ENCODE assay signal across 24 cellular contexts in the genomic region with DNA sequence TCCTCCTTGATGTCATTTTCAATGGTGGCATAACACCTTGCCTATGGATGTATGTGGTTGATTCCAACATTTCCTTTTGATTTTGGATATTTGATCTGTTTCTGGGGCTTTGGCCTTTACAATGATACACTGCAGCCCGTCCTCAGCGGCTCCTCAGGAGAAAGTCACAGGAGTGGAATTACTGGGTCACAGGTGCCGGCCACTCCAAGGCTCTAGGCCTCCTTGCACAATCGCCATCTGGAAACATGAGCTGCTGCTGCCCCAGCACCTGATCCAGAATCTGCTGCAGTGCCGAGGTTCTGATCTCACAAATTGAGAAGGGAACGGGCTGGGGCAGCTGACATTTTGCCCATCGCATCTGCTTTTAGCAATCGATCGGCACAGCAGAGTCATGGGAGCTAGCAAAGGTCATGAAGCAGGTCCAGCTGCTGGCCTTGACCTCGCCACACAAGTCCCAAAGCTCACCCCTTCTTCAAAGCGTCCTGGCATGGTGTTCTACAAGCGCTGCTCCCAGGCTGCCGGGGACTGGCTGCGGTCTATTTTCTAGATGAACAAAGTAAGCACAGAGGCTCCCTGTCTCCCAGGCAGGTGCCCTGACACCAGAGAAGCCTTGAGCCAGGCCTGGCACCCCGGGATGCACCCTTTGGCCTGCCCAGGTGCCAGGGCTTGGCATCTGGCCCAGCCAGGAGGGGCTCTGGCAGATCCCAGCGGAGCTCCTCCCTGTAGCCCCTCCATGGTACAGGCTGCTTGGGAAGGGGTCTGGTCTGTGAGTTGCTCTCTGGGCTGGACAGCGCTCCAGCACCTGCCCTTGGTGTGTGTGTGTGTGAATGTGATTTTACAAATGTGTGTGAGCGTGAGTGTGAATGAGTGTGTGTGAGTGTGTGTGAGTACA.
DNase-seq lines count a peak whose midpoint lies in the region; ATAC-seq, FAIRE-seq and TF ChIP-seq lines count a peak whose summit lies in the region.
"Had no signal": no experiment of that assay in that cellular context is flagged by ENCODE, and none has a peak within 500 bp of the region (broad histone marks: within the 10 kb centered on the region; RNA-seq: fewer than 3 reads in every experiment).

No MANE protein-coding gene starts in this region.

- H3K14ac ChIP-seq in mesenchymal stem cell (ENCODE audit: low read length in 2 of 2): no peak overlapping the region

- no peak overlapping the region for H4K91ac ChIP-seq in mesenchymal stem cell (ENCODE audit: low read length)

- no peak overlapping the region for H2BK120ac ChIP-seq in mesenchymal stem cell (ENCODE audit: low read depth, low read length)

- H3K9ac ChIP-seq in kidney (ENCODE audit: low read length in 2 of 2) (no peak overlapping the region), mesenchymal stem cell (ENCODE audit: low read length) (no peak overlapping the region)

- H3K27me3 Mint-ChIP-seq in activated CD4-positive, alpha-beta T cell treated with anti-CD3 and anti-CD28 coated beads, Interleukin-2, amount 10 ng/mL, durations not matched to agents 7 days and 5 days: no peaks in the 10 kb centered on the region
- peaks cover 2 to 5% of the 10 kb centered on the region in 2 donors for H3K27me3 Mint-ChIP-seq in CD4-positive, alpha-beta memory T cell

- no peaks in the 10 kb centered on the region for H3K4me1 Mint-ChIP-seq in activated CD4-positive, alpha-beta T cell treated with anti-CD3 and anti-CD28 coated beads, Interleukin-2, amount 10 ng/mL, durations not matched to agents 7 days and 5 days
- no peaks in the 10 kb centered on the region for H3K4me1 Mint-ChIP-seq in CD4-positive, alpha-beta memory T cell

- H3K27ac Mint-ChIP-seq in activated CD4-positive, alpha-beta T cell treated with anti-CD3 and anti-CD28 coated beads, Interleukin-2, amount 10 ng/mL, durations not matched to agents 7 days and 5 days: no peak overlapping the region
- no peak overlapping the region for H3K27ac Mint-ChIP-seq in CD4-positive, alpha-beta memory T cell

- H2AK5ac ChIP-seq in mesenchymal stem cell (ENCODE audit: low read length, severe bottlenecking): no peak overlapping the region

- H3K27me3 ChIP-seq in psoas muscle (ENCODE audit: insufficient read depth in 3 of 3, low read length in 2 of 3): no peaks in the 10 kb centered on the region
- H3K27me3 ChIP-seq in CD4-positive, alpha-beta memory T cell (ENCODE audit: insufficient read depth, low read length): no peaks in the 10 kb centered on the region
- H3K27me3 ChIP-seq in mesenchymal stem cell (ENCODE audit: control insufficient read depth in 1 of 2, insufficient read depth in 1 of 2, low read length in 2 of 2): no peaks in the 10 kb centered on the region
- H3K27me3 ChIP-seq: BE2C, SJCRH30 had no signal

- intact Hi-C loops in kidney (cut with DNase I): no loop called here
- intact Hi-C loops in psoas muscle (cut with DNase I): no loop called here
- intact Hi-C loops in CD4-positive, alpha-beta memory T cell (cut with micrococcal nuclease): no loop called here

- TF ChIP-seq CTCF in kidney (IDR thresholded peaks at IDR 0.05; ENCODE audit: borderline replicate concordance, extremely low read depth, insufficient read depth) (no peak), psoas muscle (IDR thresholded peaks at IDR 0.05) (no peak)

- H3K27ac ChIP-seq in kidney (ENCODE audit: low read depth in 2 of 2, low read length in 2 of 2) (no peak overlapping the region), psoas muscle (peak overlapping the region; percentile 61), mesenchymal stem cell (ENCODE audit: low read length, poor library complexity, severe bottlenecking) (no peak overlapping the region)
- H3K27ac ChIP-seq in CD4-positive, alpha-beta memory T cell (ENCODE audit: low read depth, low read length): no peak overlapping the region
- H3K27ac ChIP-seq: PC-9, SJCRH30 had no signal

- H3K9me3 Mint-ChIP-seq in activated CD4-positive, alpha-beta T cell treated with anti-CD3 and anti-CD28 coated beads, Interleukin-2, amount 10 ng/mL, durations not matched to agents 7 days and 5 days: no peaks in the 10 kb centered on the region
- peaks cover 0 to 6% (median 0%) of the 10 kb centered on the region in 8 donors for H3K9me3 Mint-ChIP-seq in CD4-positive, alpha-beta memory T cell

- no peak overlapping the region for H2AFZ ChIP-seq in mesenchymal stem cell (ENCODE audit: low read depth, low read length)
- H2AFZ ChIP-seq: PC-9 had no signal

- no peak for TF ChIP-seq RAD21 in Ishikawa (IDR thresholded peaks at IDR 0.05; ENCODE audit: low read depth)

- no peak overlapping the region for H3K4me2 ChIP-seq in mesenchymal stem cell (ENCODE audit: low read length, poor library complexity, severe bottlenecking)
- H3K4me2 ChIP-seq: PC-9 had no signal

- CTCF ChIA-PET in activated CD4-positive, alpha-beta T cell treated with anti-CD3 and anti-CD28 coated beads, Interleukin-2, amount 10 ng/mL, durations not matched to agents 7 days and 5 days (lab: Charles Lee): no interaction called here
- CTCF ChIA-PET in CD4-positive, alpha-beta memory T cell (lab: Charles Lee; ENCODE audit: partially characterized antibody): no interaction called here

- H3K4me1 ChIP-seq in kidney (ENCODE audit: control insufficient read depth in 1 of 2, insufficient read depth in 1 of 2, low read depth in 1 of 2, low read length in 2 of 2) (no peaks in the 10 kb centered on the region), psoas muscle (peaks cover 13% of the 10 kb centered on the region), mesenchymal stem cell (ENCODE audit: control insufficient read depth, insufficient read depth, low read depth, low read length) (no peaks in the 10 kb centered on the region)
- H3K4me1 ChIP-seq in CD4-positive, alpha-beta memory T cell (ENCODE audit: insufficient read depth, low read length): no peaks in the 10 kb centered on the region
- H3K4me1 ChIP-seq: BE2C, SJCRH30 had no signal

- H3K36me3 Mint-ChIP-seq in activated CD4-positive, alpha-beta T cell treated with anti-CD3 and anti-CD28 coated beads, Interleukin-2, amount 10 ng/mL, durations not matched to agents 7 days and 5 days (ENCODE audit: low read depth): no peaks in the 10 kb centered on the region
- no peaks in the 10 kb centered on the region for H3K36me3 Mint-ChIP-seq in CD4-positive, alpha-beta memory T cell

- TF ChIP-seq EP300 in Ishikawa (IDR thresholded peaks at IDR 0.05; ENCODE audit: borderline replicate concordance): no peak

- POLR2A ChIA-PET in activated CD4-positive, alpha-beta T cell treated with anti-CD3 and anti-CD28 coated beads, Interleukin-2, amount 10 ng/mL, durations not matched to agents 7 days and 5 days (lab: Charles Lee): no interaction called here
- POLR2A ChIA-PET in CD4-positive, alpha-beta memory T cell (lab: Charles Lee; ENCODE audit: partially characterized antibody): no interaction called here

- H2BK15ac ChIP-seq in mesenchymal stem cell (ENCODE audit: low read depth, poor library complexity, severe bottlenecking): no peak overlapping the region

- no peak for FAIRE-seq in kidney (lab: Jason Lieb, UNC)
- FAIRE-seq: GM18507, H54, K562 had no signal

- H4K8ac ChIP-seq in mesenchymal stem cell (ENCODE audit: low read length): no peak overlapping the region

- no peaks in the 10 kb centered on the region for H3K79me1 ChIP-seq in mesenchymal stem cell (replicated peaks; ENCODE audit: low read length, poor library complexity, severe bottlenecking)

- H3K23ac ChIP-seq in mesenchymal stem cell (ENCODE audit: low read length in 2 of 2): no peak overlapping the region

- WGBS in psoas muscle, 3 donors: 37 to 59% (median 48%) methylated on average over 18 of the region's 18 CpGs
- 79% methylated on average over 18 of the region's 18 CpGs for WGBS in mesenchymal stem cell

- H3K4ac ChIP-seq in mesenchymal stem cell (ENCODE audit: low read depth in 1 of 2, low read length in 2 of 2): no peak overlapping the region

- no peak overlapping the region for H3K18ac ChIP-seq in mesenchymal stem cell (ENCODE audit: low read depth in 1 of 2, low read length in 2 of 2)

- no peak overlapping the region for H3K4me3 Mint-ChIP-seq in activated CD4-positive, alpha-beta T cell treated with anti-CD3 and anti-CD28 coated beads, Interleukin-2, amount 10 ng/mL, durations not matched to agents 7 days and 5 days
- H3K4me3 Mint-ChIP-seq in CD4-positive, alpha-beta memory T cell: no peak overlapping the region

- no peak overlapping the region for H2BK5ac ChIP-seq in mesenchymal stem cell (ENCODE audit: low read depth, low read length, poor library complexity, severe bottlenecking)

- H3K36me3 ChIP-seq in kidney (ENCODE audit: control insufficient read depth in 1 of 2, insufficient read depth in 2 of 2, low read length in 2 of 2) (no peaks in the 10 kb centered on the region), psoas muscle (ENCODE audit: insufficient read depth in 1 of 2, low read depth in 1 of 2) (no peaks in the 10 kb centered on the region), mesenchymal stem cell (ENCODE audit: control insufficient read depth in 1 of 2, insufficient read depth in 2 of 2, low read depth in 1 of 2, low read length in 2 of 2) (no peaks in the 10 kb centered on the region)
- H3K36me3 ChIP-seq in CD4-positive, alpha-beta memory T cell (ENCODE audit: insufficient read depth, low read length): no peaks in the 10 kb centered on the region
- H3K36me3 ChIP-seq: BE2C, SJCRH30 had no signal

- H3K9me3 ChIP-seq in kidney (ENCODE audit: control insufficient read depth in 1 of 2, low read length in 2 of 2) (no peaks in the 10 kb centered on the region), psoas muscle (no peaks in the 10 kb centered on the region), mesenchymal stem cell (ENCODE audit: control insufficient read depth, low read length) (no peaks in the 10 kb centered on the region)
- no peaks in the 10 kb centered on the region for H3K9me3 ChIP-seq in CD4-positive, alpha-beta memory T cell (ENCODE audit: control insufficient read depth in 1 of 2, low read length in 2 of 2)
- H3K9me3 ChIP-seq: BE2C, SJCRH30 had no signal

- no peak overlapping the region for H2BK12ac ChIP-seq in mesenchymal stem cell (ENCODE audit: low read length in 2 of 2)

- DNase-seq in activated CD4-positive, alpha-beta T cell treated with anti-CD3 and anti-CD28 coated beads, Interleukin-2, amount 10 ng/mL, durations not matched to agents 7 days and 5 days: peak; percentile 2
- no peak for DNase-seq in activated CD4-positive, alpha-beta T cell treated with anti-CD3 and anti-CD28 coated beads for 1 hour
- DNase-seq in kidney (peak; percentile 42), psoas muscle (no peak), mesenchymal stem cell (no peak)
- DNase-seq in CD4-positive, alpha-beta memory T cell: no peak
- DNase-seq in effector CD4-positive, alpha-beta T cell: no peak
- DNase-seq: 8988T, ACHN, BE2C, MV-4-11, NCI-H1105, NCI-H1436 treated with DMSO at 0.1 percent for 48 hours, NCI-H1930, NCI-H2107, NCI-H2227 treated with DMSO at 0.1 percent for 48 hours, NCI-H526 treated with DMSO at 0.1 percent for 48 hours, PC-9, SJCRH30 had no signal

- peak; percentile 63 to 88 (median 84) for ATAC-seq in psoas muscle
- ATAC-seq: K562, Right ventricle myocardium inferior had no signal

- no peak overlapping the region for H3K4me3 ChIP-seq in kidney (ENCODE audit: low read length in 2 of 2)
- H3K4me3 ChIP-seq in psoas muscle: peak overlapping the region; percentile 34
- no peak overlapping the region for H3K4me3 ChIP-seq in CD4-positive, alpha-beta memory T cell (ENCODE audit: low read length in 2 of 2)
- no peak overlapping the region for H3K4me3 ChIP-seq in mesenchymal stem cell (ENCODE audit: insufficient read depth in 1 of 2, low read depth in 1 of 2, low read length in 2 of 2)
- H3K4me3 ChIP-seq: K562, PC-9, SJCRH30 had no signal

Comparison
In these comparisons a context has a peak if more than half of its experiments do, and no peak if none do; other contexts are left out.
1. DNase-seq: peak in activated CD4-positive, alpha-beta T cell treated with anti-CD3 and anti-CD28 coated beads, Interleukin-2, amount 10 ng/mL, durations not matched to agents 7 days and 5 days (single experiment) and kidney (single experiment); none in activated CD4-positive, alpha-beta T cell treated with anti-CD3 and anti-CD28 coated beads for 1 hour (single experiment), psoas muscle (0 of 2), CD4-positive, alpha-beta memory T cell (0 of 5), effector CD4-positive, alpha-beta T cell (single experiment) and mesenchymal stem cell (single experiment).